ENCODE assay signal across 12 cellular contexts in the genomic region with DNA sequence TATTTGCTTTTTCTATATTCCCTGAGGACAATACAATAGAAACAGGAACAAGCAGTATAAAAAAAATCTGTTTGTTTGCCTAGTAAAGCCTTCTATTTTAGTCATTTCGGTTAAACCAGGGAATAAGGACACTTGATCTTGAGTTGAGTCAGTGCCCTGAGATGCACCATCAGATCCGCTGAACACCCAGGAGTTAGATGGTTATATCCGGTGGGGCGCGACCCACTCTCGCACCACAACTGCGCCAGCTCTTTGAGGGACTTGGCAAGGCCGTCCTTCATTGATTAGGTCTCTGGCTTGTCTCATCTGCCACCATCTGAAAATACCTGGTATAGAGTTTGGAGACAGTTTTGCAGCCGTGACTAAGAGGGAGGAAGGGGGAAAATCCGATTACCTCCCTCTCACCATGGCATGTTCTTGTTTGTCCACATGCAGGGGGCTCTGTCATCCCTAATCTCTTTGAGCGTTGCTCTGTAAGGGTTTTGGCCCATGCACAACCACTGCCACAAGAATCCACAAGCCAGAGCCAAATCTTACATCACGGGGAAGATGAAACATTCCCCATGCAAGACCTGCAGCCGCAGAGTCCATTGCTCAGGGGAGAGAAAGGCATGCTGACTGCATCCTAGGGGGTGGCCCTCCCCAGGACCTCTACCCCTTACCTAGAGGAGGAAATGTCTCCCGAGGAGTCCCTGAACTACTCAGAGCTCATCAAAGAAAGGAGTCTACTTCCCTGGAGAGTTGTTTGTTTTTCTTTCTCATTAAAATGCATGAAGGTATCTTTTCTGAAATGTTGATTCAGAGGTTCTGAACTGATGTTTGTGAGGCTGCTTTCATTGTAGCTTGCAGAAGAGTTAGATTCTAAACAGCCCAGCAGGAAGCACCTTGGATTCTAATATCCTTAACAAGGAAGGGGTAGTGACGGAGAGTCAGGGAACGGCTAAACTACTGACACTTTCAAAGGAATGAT.
DNase-seq lines count a peak whose midpoint lies in the region; ATAC-seq, FAIRE-seq and TF ChIP-seq lines count a peak whose summit lies in the region.
"Had no signal": no experiment of that assay in that cellular context is flagged by ENCODE, and none has a peak within 500 bp of the region (broad histone marks: within the 10 kb centered on the region; RNA-seq: fewer than 3 reads in every experiment).

No MANE protein-coding gene starts in this region.

- H3K4me3 ChIP-seq in astrocyte of the cerebellum (ENCODE audit: low read depth, low read length) (no peak overlapping the region), kidney (ENCODE audit: low read length in 2 of 2) (no peak overlapping the region)

- H3K23me2 ChIP-seq in H9 (ENCODE audit: insufficient read length, low read depth, low read length, poor library complexity, severe bottlenecking) = peaks cover 2% of the 10 kb centered on the region

- FAIRE-seq in kidney (lab: Jason Lieb, UNC) = no peak

- no peak overlapping the region for H2AFZ ChIP-seq in H9 (ENCODE audit: low read length)

- no peak overlapping the region for H3K4ac ChIP-seq in H9 (ENCODE audit: low read depth, low read length)

- H4K5ac ChIP-seq in H9 (ENCODE audit: insufficient read length, low read depth, low read length) = no peak overlapping the region

- H2BK120ac ChIP-seq in H9 (ENCODE audit: low read depth, low read length, poor library complexity, severe bottlenecking) = no peak overlapping the region

- H3K79me2 ChIP-seq in H9 (ENCODE audit: insufficient read depth, low read length) = no peaks in the 10 kb centered on the region

- no peak overlapping the region; a peak in 1 of 7 replicates for H3K27ac Mint-ChIP-seq in H9
- H3K27ac Mint-ChIP-seq: memory B cell had no signal

- peaks cover 3 to 9% of the 10 kb centered on the region in 2 experiments; a peak in 3 of 5 replicates for H3K9me3 Mint-ChIP-seq in H9

- H3K9ac ChIP-seq in H9 (ENCODE audit: extremely low read depth, insufficient read length, low read length) (no peak overlapping the region), kidney (ENCODE audit: low read length in 2 of 2) (no peak overlapping the region)

- intact Hi-C loops in kidney (cut with DNase I) = no loop called here

- peaks cover 60% of the 10 kb centered on the region for H3K27me3 ChIP-seq in H9 (ENCODE audit: insufficient read depth, low read length)

- no peak overlapping the region for H3K27ac ChIP-seq in H9 (ENCODE audit: insufficient read length, low read depth, low read length)
- H3K27ac ChIP-seq in kidney (ENCODE audit: low read depth in 2 of 2, low read length in 2 of 2) = no peak overlapping the region

- peak; percentile 64 for DNase-seq in H9
- peak; percentile 96 for DNase-seq in astrocyte of the cerebellum (ENCODE audit: low read depth)
- peak; percentile 76 for DNase-seq in iPS DF 19.7 (ENCODE audit: low read depth, low spot score)
- DNase-seq in stromal cell of bone marrow (ENCODE audit: low read depth) = peak; percentile 72
- no peak for DNase-seq in kidney
- DNase-seq in SHP77 (lab: John Stamatoyannopoulos, UW) = no peak
- DNase-seq in activated T-cell treated with anti-CD3 and anti-CD28 coated beads, Interleukin-2, amount 50 U/mL, for 48 hours = no peak
- DNase-seq: caudate nucleus, DMS79, NCI-H2029 treated with DMSO at 0.1 percent for 48 hours had no signal

- H2AK5ac ChIP-seq in H9 (ENCODE audit: insufficient read length, low read length) = no peak overlapping the region

- no peak overlapping the region for H3K14ac ChIP-seq in H9 (ENCODE audit: insufficient read depth, low read length)

- H4K91ac ChIP-seq in H9 (ENCODE audit: insufficient read length, low read depth, low read length) = no peak overlapping the region

- H3K9me3 ChIP-seq in H9 (ENCODE audit: control insufficient read depth, low read depth, low read length) = no peaks in the 10 kb centered on the region
- H3K9me3 ChIP-seq in kidney (ENCODE audit: control insufficient read depth in 1 of 2, low read length in 2 of 2) = no peaks in the 10 kb centered on the region

- H4K20me1 ChIP-seq in H9 (ENCODE audit: control insufficient read depth, insufficient read depth, insufficient read length) = no peaks in the 10 kb centered on the region

- H3K23ac ChIP-seq in H9 (ENCODE audit: insufficient read length, low read depth, low read length) = no peak overlapping the region

- peak overlapping the region in 1 of 2 experiments; percentile 34; a peak in 3 of 5 replicates for H3K4me3 Mint-ChIP-seq in H9
- H3K4me3 Mint-ChIP-seq: memory B cell had no signal

- no peak overlapping the region for H2BK5ac ChIP-seq in H9 (ENCODE audit: insufficient read length, low read length)

- no peak overlapping the region for H4K8ac ChIP-seq in H9 (replicated peaks; ENCODE audit: insufficient read length, low read depth, low read length)

- no peak for TF ChIP-seq CTCF in H9 (conservative IDR thresholded peaks at IDR 0.05)
- no peak for TF ChIP-seq CTCF in astrocyte of the cerebellum (IDR thresholded peaks at IDR 0.05; ENCODE audit: low read depth, low read length, missing control alignments)
- TF ChIP-seq CTCF in kidney (IDR thresholded peaks at IDR 0.05; ENCODE audit: borderline replicate concordance, extremely low read depth, insufficient read depth) = no peak

- no peak for ATAC-seq in GM21529 (IDR thresholded peaks at IDR 0.05; ENCODE audit: unreplicated experiment)

- no peak overlapping the region for H2BK15ac ChIP-seq in H9 (ENCODE audit: low read depth, low read length)

- WGBS in H9 (ENCODE audit: extremely low coverage, insufficient read length, low lambda C conversion rate) = no CpG with 5 or more reads among the region's 16 CpGs

- H3K4me1 Mint-ChIP-seq in H9 = peaks cover 32 to 34% of the 10 kb centered on the region in 2 experiments
- H3K4me1 Mint-ChIP-seq: memory B cell had no signal

- H3K4me1 ChIP-seq in H9 (ENCODE audit: insufficient read depth, low read length) (no peaks in the 10 kb centered on the region), kidney (ENCODE audit: control insufficient read depth in 1 of 2, insufficient read depth in 1 of 2, low read depth in 1 of 2, low read length in 2 of 2) (no peaks in the 10 kb centered on the region)

- H2BK20ac ChIP-seq in H9 (ENCODE audit: low read depth, low read length, poor library complexity, severe bottlenecking) = no peak overlapping the region

- no peaks in the 10 kb centered on the region for H3K79me1 ChIP-seq in H9 (ENCODE audit: insufficient read depth, low read depth, low read length, poor library complexity, severe bottlenecking)

- no peak overlapping the region for H3K56ac ChIP-seq in H9 (ENCODE audit: insufficient read length, low read depth, low read length)

- H3K4me2 ChIP-seq in H9 (ENCODE audit: insufficient read depth, insufficient read length, low read length) = no peak overlapping the region

- peaks cover 0 to 5% (median 0%) of the 10 kb centered on the region in 3 experiments; a peak in 1 of 7 replicates for H3K36me3 Mint-ChIP-seq in H9 (ENCODE audit: insufficient read depth in 1 of 3, low read depth in 3 of 3)
- H3K36me3 Mint-ChIP-seq: memory B cell had no signal

- peaks cover 99% of the 10 kb centered on the region for H3K27me3 Mint-ChIP-seq in H9 (ENCODE audit: low read depth)

- no peak overlapping the region for H3K18ac ChIP-seq in H9 (ENCODE audit: insufficient read length, low read depth, low read length)

- no peak overlapping the region for H3T11ph ChIP-seq in H9 (ENCODE audit: low read length)

- no peak overlapping the region for H2BK12ac ChIP-seq in H9 (ENCODE audit: insufficient read length, low read depth, low read length)

- H3K36me3 ChIP-seq in kidney (ENCODE audit: control insufficient read depth in 1 of 2, insufficient read depth in 2 of 2, low read length in 2 of 2) = no peaks in the 10 kb centered on the region

- in situ Hi-C loops in astrocyte of the cerebellum (cut with HindIII; ENCODE audit: low sequenced_read_pairs) = no loop called here

Comparison
In these comparisons a context has a peak if more than half of its experiments do, and no peak if none do; other contexts are left out.
1. DNase-seq: peak in H9 (single experiment), astrocyte of the cerebellum (single experiment), iPS DF 19.7 (single experiment) and stromal cell of bone marrow (single experiment); none in kidney (single experiment), SHP77 (0 of 2) and activated T-cell treated with anti-CD3 and anti-CD28 coated beads, Interleukin-2, amount 50 U/mL, for 48 hours (0 of 2).